8 cellular contexts compared by ENCODE assay signal in genomic region chr7:23184709-23185354, GRCh38. TPM values are rescaled to one million over a fixed set of nuclear protein-coding genes. Genes with fewer than 3 reads are reported as not detected.
A peak's percentile ranks its signal among the peaks of the same experiment; 100 is the strongest.
DNase-seq lines count a peak whose midpoint lies in the region; ATAC-seq and TF ChIP-seq lines count a peak whose summit lies in the region.

No MANE protein-coding gene starts in this region.

- ATAC-seq in GM19395 (IDR thresholded peaks at IDR 0.05; ENCODE audit: unreplicated experiment), result no peak

- H2AK5ac ChIP-seq in mesendoderm (ENCODE audit: low read length), result no peak overlapping the region

- WGBS in mesendoderm (ENCODE audit: extremely low coverage, insufficient coverage, low lambda C conversion rate), result no CpG with 5 or more reads among the region's 4 CpGs

- in situ Hi-C loops in brain microvascular endothelial cell (cut with HindIII; ENCODE audit: low pct_ligation_motif_present, low sequenced_read_pairs), result no loop called here

- no peak overlapping the region for H3K23ac ChIP-seq in mesendoderm (ENCODE audit: low read length)

- no peak overlapping the region for H3K4ac ChIP-seq in mesendoderm (ENCODE audit: low read depth, low read length)

- H3K27me3 ChIP-seq in GM06990 (replicated peaks; ENCODE audit: control insufficient read depth, insufficient read depth, low read length), result no peaks in the 10 kb centered on the region
- no peaks in the 10 kb centered on the region for H3K27me3 ChIP-seq in brain microvascular endothelial cell (replicated peaks)
- no peaks in the 10 kb centered on the region for H3K27me3 ChIP-seq in mesendoderm (ENCODE audit: insufficient read depth, low read length, poor library complexity)

- no peak overlapping the region for H3K18ac ChIP-seq in mesendoderm (ENCODE audit: low read length)

- H3K27ac ChIP-seq in brain microvascular endothelial cell (no peak overlapping the region), mesendoderm (ENCODE audit: low read depth, low read length) (no peak overlapping the region)

- TF ChIP-seq CTCF in GM06990 (IDR thresholded peaks at IDR 0.05; ENCODE audit: insufficient read depth, low read length, poor library complexity, severe bottlenecking) (peak; percentile 49), brain microvascular endothelial cell (IDR thresholded peaks at IDR 0.05; ENCODE audit: low read depth, low read length, missing control alignments) (peak; percentile 70)

- no peak overlapping the region for H3K9ac ChIP-seq in mesendoderm (ENCODE audit: low read length)

- no peak overlapping the region for H4K5ac ChIP-seq in mesendoderm (ENCODE audit: low read length)

- H4K8ac ChIP-seq in mesendoderm (ENCODE audit: low read depth, low read length), result no peak overlapping the region

- no peak overlapping the region for H2BK5ac ChIP-seq in mesendoderm (ENCODE audit: low read length)

- H2BK120ac ChIP-seq in mesendoderm (ENCODE audit: low read depth, low read length), result no peak overlapping the region

- H3K36me3 ChIP-seq in GM06990 (ENCODE audit: control insufficient read depth, insufficient read depth, low read length) (peaks cover 7% of the 10 kb centered on the region), brain microvascular endothelial cell (replicated peaks) (peaks cover 25% of the 10 kb centered on the region), mesendoderm (ENCODE audit: control insufficient read depth, insufficient read depth, low read length) (no peaks in the 10 kb centered on the region)

- peaks cover 1% of the 10 kb centered on the region for H3K79me1 ChIP-seq in mesendoderm (ENCODE audit: low read length)

- no peak overlapping the region for H3K4me2 ChIP-seq in mesendoderm (ENCODE audit: low read length)

- no peak overlapping the region for H2BK15ac ChIP-seq in mesendoderm (replicated peaks; ENCODE audit: low read depth)

- H3K4me1 ChIP-seq in mesendoderm (ENCODE audit: control insufficient read depth, low read depth, low read length), result peaks cover 2% of the 10 kb centered on the region

- no peak overlapping the region for H3K56ac ChIP-seq in mesendoderm (ENCODE audit: low read length)

- peaks cover 14% of the 10 kb centered on the region for H3K79me2 ChIP-seq in mesendoderm (ENCODE audit: control insufficient read depth, insufficient read depth, low read length)

- DNase-seq in AG08395 (ENCODE audit: low spot score) (peak; percentile 61), GM06990 (ENCODE audit: extremely low read depth, insufficient read length) (no peak), NCI-H2227 (lab: John Stamatoyannopoulos, UW; ENCODE audit: unreplicated experiment) (peak; percentile 46), brain microvascular endothelial cell (peak; percentile 57), mesendoderm (peak; percentile 49), DMS79 treated with DMSO at 0.1 percent for 48 hours (lab: John Stamatoyannopoulos, UW) (no peak)
- no peak for DNase-seq in activated CD8-positive, alpha-beta memory T cell treated with anti-CD3 and anti-CD28 coated beads for 24 hours

- H3K4me3 ChIP-seq in GM06990 (replicated peaks; ENCODE audit: low read depth, low read length) (no peak overlapping the region), brain microvascular endothelial cell (ENCODE audit: low read depth, low read length) (no peak overlapping the region), mesendoderm (ENCODE audit: low read length) (no peak overlapping the region)

RNA-seq across cellular contexts. Expression of gene NUP42, which starts 3.0 kb away (rescaled TPM):
- 26.6 TPM for polyA plus RNA-seq in mesendoderm (2013, experiment 1 of 2)
- polyA plus RNA-seq in mesendoderm (2013, experiment 2 of 2), result 28.4 TPM

Comparison
In these comparisons a context has a peak if more than half of its experiments do, and no peak if none do; other contexts are left out.
1. DNase-seq: peak in AG08395 (single experiment), NCI-H2227 (single experiment), brain microvascular endothelial cell (single experiment) and mesendoderm (single experiment); none in GM06990 (single experiment), DMS79 treated with DMSO at 0.1 percent for 48 hours (single experiment) and activated CD8-positive, alpha-beta memory T cell treated with anti-CD3 and anti-CD28 coated beads for 24 hours (single experiment).